Comparison of ENCODE assay signal across 2 cellular contexts in the genomic region with DNA sequence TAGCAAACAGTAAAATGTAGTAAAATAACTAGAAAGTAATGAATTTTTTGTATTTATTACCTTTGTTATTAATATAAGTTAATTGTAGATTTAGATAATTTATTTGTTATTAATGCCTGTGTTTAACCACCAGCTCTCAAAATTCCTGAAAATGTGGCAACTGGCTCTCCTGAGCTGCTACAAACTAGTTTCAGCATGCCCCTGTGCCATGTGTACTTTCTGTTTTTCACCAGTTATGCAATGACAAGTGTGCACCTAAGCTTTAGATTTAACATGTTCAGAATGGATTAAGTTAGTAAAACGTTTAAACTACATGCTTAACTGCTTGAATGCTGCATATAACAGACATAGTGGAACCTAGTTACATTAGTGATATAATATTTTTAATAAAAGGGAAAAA.
TF ChIP-seq lines count a peak whose summit lies in the region.

No MANE protein-coding gene starts in this region.

TF ChIP-seq in SK-N-SH, 30 proteins besides CTCF, POLR2A, EP300 and RAD21:
- TF ChIP-seq, protein P1, sequence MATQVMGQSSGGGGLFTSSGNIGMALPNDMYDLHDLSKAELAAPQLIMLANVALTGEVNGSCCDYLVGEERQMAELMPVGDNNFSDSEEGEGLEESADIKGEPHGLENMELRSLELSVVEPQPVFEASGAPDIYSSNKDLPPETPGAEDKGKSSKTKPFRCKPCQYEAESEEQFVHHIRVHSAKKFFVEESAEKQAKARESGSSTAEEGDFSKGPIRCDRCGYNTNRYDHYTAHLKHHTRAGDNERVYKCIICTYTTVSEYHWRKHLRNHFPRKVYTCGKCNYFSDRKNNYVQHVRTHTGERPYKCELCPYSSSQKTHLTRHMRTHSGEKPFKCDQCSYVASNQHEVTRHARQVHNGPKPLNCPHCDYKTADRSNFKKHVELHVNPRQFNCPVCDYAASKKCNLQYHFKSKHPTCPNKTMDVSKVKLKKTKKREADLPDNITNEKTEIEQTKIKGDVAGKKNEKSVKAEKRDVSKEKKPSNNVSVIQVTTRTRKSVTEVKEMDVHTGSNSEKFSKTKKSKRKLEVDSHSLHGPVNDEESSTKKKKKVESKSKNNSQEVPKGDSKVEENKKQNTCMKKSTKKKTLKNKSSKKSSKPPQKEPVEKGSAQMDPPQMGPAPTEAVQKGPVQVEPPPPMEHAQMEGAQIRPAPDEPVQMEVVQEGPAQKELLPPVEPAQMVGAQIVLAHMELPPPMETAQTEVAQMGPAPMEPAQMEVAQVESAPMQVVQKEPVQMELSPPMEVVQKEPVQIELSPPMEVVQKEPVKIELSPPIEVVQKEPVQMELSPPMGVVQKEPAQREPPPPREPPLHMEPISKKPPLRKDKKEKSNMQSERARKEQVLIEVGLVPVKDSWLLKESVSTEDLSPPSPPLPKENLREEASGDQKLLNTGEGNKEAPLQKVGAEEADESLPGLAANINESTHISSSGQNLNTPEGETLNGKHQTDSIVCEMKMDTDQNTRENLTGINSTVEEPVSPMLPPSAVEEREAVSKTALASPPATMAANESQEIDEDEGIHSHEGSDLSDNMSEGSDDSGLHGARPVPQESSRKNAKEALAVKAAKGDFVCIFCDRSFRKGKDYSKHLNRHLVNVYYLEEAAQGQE (IDR thresholded peaks at IDR 0.05; ENCODE audit: low read depth, low read length): no peak
- TF ChIP-seq GATA2 (CRISPR knock-in tag; IDR thresholded peaks at IDR 0.05): no peak
- no peak for TF ChIP-seq NFIC (IDR thresholded peaks at IDR 0.05; ENCODE audit: borderline replicate concordance)
- TF ChIP-seq RCOR1 (IDR thresholded peaks at IDR 0.05; ENCODE audit: low read length): no peak
- no peak for TF ChIP-seq JUND (IDR thresholded peaks at IDR 0.05)
- no peak for TF ChIP-seq FOSL2 (IDR thresholded peaks at IDR 0.05; ENCODE audit: borderline replicate concordance, low read depth)
- TF ChIP-seq, protein P2, sequence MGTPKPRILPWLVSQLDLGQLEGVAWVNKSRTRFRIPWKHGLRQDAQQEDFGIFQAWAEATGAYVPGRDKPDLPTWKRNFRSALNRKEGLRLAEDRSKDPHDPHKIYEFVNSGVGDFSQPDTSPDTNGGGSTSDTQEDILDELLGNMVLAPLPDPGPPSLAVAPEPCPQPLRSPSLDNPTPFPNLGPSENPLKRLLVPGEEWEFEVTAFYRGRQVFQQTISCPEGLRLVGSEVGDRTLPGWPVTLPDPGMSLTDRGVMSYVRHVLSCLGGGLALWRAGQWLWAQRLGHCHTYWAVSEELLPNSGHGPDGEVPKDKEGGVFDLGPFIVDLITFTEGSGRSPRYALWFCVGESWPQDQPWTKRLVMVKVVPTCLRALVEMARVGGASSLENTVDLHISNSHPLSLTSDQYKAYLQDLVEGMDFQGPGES (IDR thresholded peaks at IDR 0.05; ENCODE audit: low read depth, low read length): no peak
- no peak for TF ChIP-seq RXRA (IDR thresholded peaks at IDR 0.05; ENCODE audit: borderline replicate concordance, low read depth)
- no peak for TF ChIP-seq YY1 (IDR thresholded peaks at IDR 0.05; ENCODE audit: low read depth)
- no peak for TF ChIP-seq FOXM1 (IDR thresholded peaks at IDR 0.05; ENCODE audit: low read depth)
- TF ChIP-seq TEAD4 (IDR thresholded peaks at IDR 0.05; ENCODE audit: borderline replicate concordance, insufficient read depth): no peak
- TF ChIP-seq, protein P3, sequence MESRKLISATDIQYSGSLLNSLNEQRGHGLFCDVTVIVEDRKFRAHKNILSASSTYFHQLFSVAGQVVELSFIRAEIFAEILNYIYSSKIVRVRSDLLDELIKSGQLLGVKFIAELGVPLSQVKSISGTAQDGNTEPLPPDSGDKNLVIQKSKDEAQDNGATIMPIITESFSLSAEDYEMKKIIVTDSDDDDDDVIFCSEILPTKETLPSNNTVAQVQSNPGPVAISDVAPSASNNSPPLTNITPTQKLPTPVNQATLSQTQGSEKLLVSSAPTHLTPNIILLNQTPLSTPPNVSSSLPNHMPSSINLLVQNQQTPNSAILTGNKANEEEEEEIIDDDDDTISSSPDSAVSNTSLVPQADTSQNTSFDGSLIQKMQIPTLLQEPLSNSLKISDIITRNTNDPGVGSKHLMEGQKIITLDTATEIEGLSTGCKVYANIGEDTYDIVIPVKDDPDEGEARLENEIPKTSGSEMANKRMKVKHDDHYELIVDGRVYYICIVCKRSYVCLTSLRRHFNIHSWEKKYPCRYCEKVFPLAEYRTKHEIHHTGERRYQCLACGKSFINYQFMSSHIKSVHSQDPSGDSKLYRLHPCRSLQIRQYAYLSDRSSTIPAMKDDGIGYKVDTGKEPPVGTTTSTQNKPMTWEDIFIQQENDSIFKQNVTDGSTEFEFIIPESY (IDR thresholded peaks at IDR 0.05; ENCODE audit: borderline replicate concordance, low read depth): no peak
- no peak for TF ChIP-seq NRF1 (IDR thresholded peaks at IDR 0.05; ENCODE audit: low read depth, low read length)
- no peak for TF ChIP-seq RFX5 (IDR thresholded peaks at IDR 0.05; ENCODE audit: low read length)
- no peak for TF ChIP-seq MXI1 (IDR thresholded peaks at IDR 0.05; ENCODE audit: low read depth, low read length)
- TF ChIP-seq MEF2A (IDR thresholded peaks at IDR 0.05; ENCODE audit: borderline replicate concordance, low read depth): no peak
- TF ChIP-seq, protein P4, sequence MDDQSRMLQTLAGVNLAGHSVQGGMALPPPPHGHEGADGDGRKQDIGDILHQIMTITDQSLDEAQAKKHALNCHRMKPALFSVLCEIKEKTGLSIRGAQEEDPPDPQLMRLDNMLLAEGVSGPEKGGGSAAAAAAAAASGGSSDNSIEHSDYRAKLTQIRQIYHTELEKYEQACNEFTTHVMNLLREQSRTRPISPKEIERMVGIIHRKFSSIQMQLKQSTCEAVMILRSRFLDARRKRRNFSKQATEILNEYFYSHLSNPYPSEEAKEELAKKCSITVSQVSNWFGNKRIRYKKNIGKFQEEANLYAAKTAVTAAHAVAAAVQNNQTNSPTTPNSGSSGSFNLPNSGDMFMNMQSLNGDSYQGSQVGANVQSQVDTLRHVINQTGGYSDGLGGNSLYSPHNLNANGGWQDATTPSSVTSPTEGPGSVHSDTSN (IDR thresholded peaks at IDR 0.05): no peak

TF ChIP-seq in SK-N-SH treated with all-trans-retinoic acid at 6 μM for 48 hours, 23 proteins besides CTCF, POLR2A, EP300 and RAD21:
- TF ChIP-seq, protein P5, sequence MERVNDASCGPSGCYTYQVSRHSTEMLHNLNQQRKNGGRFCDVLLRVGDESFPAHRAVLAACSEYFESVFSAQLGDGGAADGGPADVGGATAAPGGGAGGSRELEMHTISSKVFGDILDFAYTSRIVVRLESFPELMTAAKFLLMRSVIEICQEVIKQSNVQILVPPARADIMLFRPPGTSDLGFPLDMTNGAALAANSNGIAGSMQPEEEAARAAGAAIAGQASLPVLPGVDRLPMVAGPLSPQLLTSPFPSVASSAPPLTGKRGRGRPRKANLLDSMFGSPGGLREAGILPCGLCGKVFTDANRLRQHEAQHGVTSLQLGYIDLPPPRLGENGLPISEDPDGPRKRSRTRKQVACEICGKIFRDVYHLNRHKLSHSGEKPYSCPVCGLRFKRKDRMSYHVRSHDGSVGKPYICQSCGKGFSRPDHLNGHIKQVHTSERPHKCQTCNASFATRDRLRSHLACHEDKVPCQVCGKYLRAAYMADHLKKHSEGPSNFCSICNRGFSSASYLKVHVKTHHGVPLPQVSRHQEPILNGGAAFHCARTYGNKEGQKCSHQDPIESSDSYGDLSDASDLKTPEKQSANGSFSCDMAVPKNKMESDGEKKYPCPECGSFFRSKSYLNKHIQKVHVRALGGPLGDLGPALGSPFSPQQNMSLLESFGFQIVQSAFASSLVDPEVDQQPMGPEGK (CRISPR knock-in tag; IDR thresholded peaks at IDR 0.05; ENCODE audit: borderline replicate concordance): no peak
- TF ChIP-seq ZNF70 (CRISPR knock-in tag; IDR thresholded peaks at IDR 0.05): no peak
- TF ChIP-seq, protein P6, sequence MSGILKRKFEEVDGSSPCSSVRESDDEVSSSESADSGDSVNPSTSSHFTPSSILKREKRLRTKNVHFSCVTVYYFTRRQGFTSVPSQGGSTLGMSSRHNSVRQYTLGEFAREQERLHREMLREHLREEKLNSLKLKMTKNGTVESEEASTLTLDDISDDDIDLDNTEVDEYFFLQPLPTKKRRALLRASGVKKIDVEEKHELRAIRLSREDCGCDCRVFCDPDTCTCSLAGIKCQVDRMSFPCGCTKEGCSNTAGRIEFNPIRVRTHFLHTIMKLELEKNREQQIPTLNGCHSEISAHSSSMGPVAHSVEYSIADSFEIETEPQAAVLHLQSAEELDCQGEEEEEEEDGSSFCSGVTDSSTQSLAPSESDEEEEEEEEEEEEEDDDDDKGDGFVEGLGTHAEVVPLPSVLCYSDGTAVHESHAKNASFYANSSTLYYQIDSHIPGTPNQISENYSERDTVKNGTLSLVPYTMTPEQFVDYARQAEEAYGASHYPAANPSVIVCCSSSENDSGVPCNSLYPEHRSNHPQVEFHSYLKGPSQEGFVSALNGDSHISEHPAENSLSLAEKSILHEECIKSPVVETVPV (CRISPR knock-in tag; IDR thresholded peaks at IDR 0.05): no peak
- no peak for TF ChIP-seq TOX (CRISPR knock-in tag; IDR thresholded peaks at IDR 0.05; ENCODE audit: borderline replicate concordance)
- no peak for TF ChIP-seq SNAI2 (CRISPR knock-in tag; IDR thresholded peaks at IDR 0.05)
- TF ChIP-seq ZFP30 (CRISPR knock-in tag; IDR thresholded peaks at IDR 0.05): no peak
- no peak for TF ChIP-seq ESRRG (CRISPR knock-in tag; IDR thresholded peaks at IDR 0.05)
- TF ChIP-seq TCF4 (CRISPR knock-in tag; IDR thresholded peaks at IDR 0.05; ENCODE audit: borderline replicate concordance): no peak
- TF ChIP-seq, protein P7, sequence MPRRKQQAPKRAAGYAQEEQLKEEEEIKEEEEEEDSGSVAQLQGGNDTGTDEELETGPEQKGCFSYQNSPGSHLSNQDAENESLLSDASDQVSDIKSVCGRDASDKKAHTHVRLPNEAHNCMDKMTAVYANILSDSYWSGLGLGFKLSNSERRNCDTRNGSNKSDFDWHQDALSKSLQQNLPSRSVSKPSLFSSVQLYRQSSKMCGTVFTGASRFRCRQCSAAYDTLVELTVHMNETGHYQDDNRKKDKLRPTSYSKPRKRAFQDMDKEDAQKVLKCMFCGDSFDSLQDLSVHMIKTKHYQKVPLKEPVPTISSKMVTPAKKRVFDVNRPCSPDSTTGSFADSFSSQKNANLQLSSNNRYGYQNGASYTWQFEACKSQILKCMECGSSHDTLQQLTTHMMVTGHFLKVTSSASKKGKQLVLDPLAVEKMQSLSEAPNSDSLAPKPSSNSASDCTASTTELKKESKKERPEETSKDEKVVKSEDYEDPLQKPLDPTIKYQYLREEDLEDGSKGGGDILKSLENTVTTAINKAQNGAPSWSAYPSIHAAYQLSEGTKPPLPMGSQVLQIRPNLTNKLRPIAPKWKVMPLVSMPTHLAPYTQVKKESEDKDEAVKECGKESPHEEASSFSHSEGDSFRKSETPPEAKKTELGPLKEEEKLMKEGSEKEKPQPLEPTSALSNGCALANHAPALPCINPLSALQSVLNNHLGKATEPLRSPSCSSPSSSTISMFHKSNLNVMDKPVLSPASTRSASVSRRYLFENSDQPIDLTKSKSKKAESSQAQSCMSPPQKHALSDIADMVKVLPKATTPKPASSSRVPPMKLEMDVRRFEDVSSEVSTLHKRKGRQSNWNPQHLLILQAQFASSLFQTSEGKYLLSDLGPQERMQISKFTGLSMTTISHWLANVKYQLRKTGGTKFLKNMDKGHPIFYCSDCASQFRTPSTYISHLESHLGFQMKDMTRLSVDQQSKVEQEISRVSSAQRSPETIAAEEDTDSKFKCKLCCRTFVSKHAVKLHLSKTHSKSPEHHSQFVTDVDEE (CRISPR knock-in tag; IDR thresholded peaks at IDR 0.05): no peak
- no peak for TF ChIP-seq RARB (CRISPR knock-in tag; IDR thresholded peaks at IDR 0.05)
- no peak for TF ChIP-seq BACH2 (CRISPR knock-in tag; IDR thresholded peaks at IDR 0.05; ENCODE audit: borderline replicate concordance)
- TF ChIP-seq ZC3H10 (CRISPR knock-in tag; IDR thresholded peaks at IDR 0.05): no peak
- TF ChIP-seq, protein P8, sequence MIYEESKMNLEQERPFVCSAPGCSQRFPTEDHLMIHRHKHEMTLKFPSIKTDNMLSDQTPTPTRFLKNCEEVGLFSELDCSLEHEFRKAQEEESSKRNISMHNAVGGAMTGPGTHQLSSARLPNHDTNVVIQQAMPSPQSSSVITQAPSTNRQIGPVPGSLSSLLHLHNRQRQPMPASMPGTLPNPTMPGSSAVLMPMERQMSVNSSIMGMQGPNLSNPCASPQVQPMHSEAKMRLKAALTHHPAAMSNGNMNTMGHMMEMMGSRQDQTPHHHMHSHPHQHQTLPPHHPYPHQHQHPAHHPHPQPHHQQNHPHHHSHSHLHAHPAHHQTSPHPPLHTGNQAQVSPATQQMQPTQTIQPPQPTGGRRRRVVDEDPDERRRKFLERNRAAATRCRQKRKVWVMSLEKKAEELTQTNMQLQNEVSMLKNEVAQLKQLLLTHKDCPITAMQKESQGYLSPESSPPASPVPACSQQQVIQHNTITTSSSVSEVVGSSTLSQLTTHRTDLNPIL (CRISPR knock-in tag; IDR thresholded peaks at IDR 0.05; ENCODE audit: low read depth): no peak
- no peak for TF ChIP-seq ZNF8 (CRISPR knock-in tag; IDR thresholded peaks at IDR 0.05)
- TF ChIP-seq ZFP3 (CRISPR knock-in tag; IDR thresholded peaks at IDR 0.05): no peak
- no peak for TF ChIP-seq ZNF565 (CRISPR knock-in tag; conservative IDR thresholded peaks at IDR 0.05; ENCODE audit: low read depth)
- no peak for TF ChIP-seq ISL1 (CRISPR knock-in tag; IDR thresholded peaks at IDR 0.05)
- TF ChIP-seq PPARA (CRISPR knock-in tag; IDR thresholded peaks at IDR 0.05; ENCODE audit: borderline replicate concordance): no peak
- no peak for TF ChIP-seq ARNTL (CRISPR knock-in tag; IDR thresholded peaks at IDR 0.05; ENCODE audit: borderline replicate concordance, low read depth)
